ENCODE assay signal across 15 cellular contexts in the genomic region with DNA sequence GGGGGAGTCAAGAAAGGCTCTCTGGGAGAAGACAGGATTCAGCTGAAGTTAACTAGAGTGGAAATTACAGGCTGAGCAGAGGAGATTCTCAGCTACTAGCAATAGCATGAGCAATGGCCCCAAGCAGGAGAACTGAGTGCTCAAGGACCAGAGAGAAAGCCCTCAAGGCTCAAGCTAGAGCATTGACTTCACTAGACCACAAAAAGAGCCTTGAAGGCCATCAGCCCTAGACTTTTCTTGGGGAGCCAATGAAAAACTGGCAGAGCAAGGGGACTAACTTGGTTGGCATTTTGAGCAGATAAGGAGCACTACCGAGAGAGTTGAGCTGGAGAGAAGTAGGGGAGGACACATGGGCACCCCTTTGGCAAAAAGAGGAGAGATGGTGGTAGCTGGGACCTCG.
DNase-seq lines count a peak whose midpoint lies in the region; ATAC-seq and TF ChIP-seq lines count a peak whose summit lies in the region.
"Had no signal": no experiment of that assay in that cellular context is flagged by ENCODE, and none has a peak within 500 bp of the region (broad histone marks: within the 10 kb centered on the region; RNA-seq: fewer than 3 reads in every experiment).

No MANE protein-coding gene starts in this region.

- 61 to 68% (median 63%) methylated on average over 2 of the region's 2 CpGs for WGBS in heart left ventricle, 4 donors
- WGBS in endodermal cell (ENCODE audit: insufficient coverage in 1 of 2, insufficient read length in 1 of 2), 2 experiments: 78 to 100% methylated on average over 1 to 2 of the region's 2 CpGs

- H3K27ac Mint-ChIP-seq in endodermal cell: peak overlapping the region; percentile 11
- H3K27ac Mint-ChIP-seq: CD14-positive monocyte had no signal

- H3K4me1 Mint-ChIP-seq in endodermal cell: peaks cover 4% of the 10 kb centered on the region
- H3K4me1 Mint-ChIP-seq: CD14-positive monocyte had no signal

- no peaks in the 10 kb centered on the region for H3K9me3 Mint-ChIP-seq in endodermal cell

- intact Hi-C loops in heart left ventricle (cut with DNase I) (loop anchor here in 3 of 10 donors (5.0 to 10.0 kb wide), 2 partner anchors 67 to 89 kb away; no protein-coding TSS in a partner anchor), left ventricle myocardium superior (cut with micrococcal nuclease) (no loop called here)

- no peak for TF ChIP-seq POLR2A in heart left ventricle (IDR thresholded peaks at IDR 0.05)

- ATAC-seq in heart left ventricle: no peak
- no peak for ATAC-seq in left ventricle myocardium superior
- ATAC-seq in thoracic aorta (ENCODE audit: insufficient number of reproducible peaks, low FRiP score, low read depth): no peak
- no peak for ATAC-seq in left lobe of liver
- ATAC-seq: Panc1 had no signal

- no peaks in the 10 kb centered on the region for H3K27me3 ChIP-seq in heart left ventricle
- no peaks in the 10 kb centered on the region for H3K27me3 ChIP-seq in endodermal cell (ENCODE audit: control insufficient read depth, insufficient read depth, low read length, poor library complexity, severe bottlenecking)
- H3K27me3 ChIP-seq in thoracic aorta (replicated peaks; ENCODE audit: insufficient read depth): no peaks in the 10 kb centered on the region

- H3K4me3 Mint-ChIP-seq in endodermal cell: no peak overlapping the region
- H3K4me3 Mint-ChIP-seq: CD14-positive monocyte had no signal

- H3K36me3 Mint-ChIP-seq in endodermal cell (ENCODE audit: low read depth): no peaks in the 10 kb centered on the region
- H3K36me3 Mint-ChIP-seq: CD14-positive monocyte had no signal

- DNase-seq in heart left ventricle (no peak), left ventricle myocardium superior (no peak), NCI-H69 (lab: John Stamatoyannopoulos, UW) (peak; percentile 4), endodermal cell (no peak), thoracic aorta (ENCODE audit: low spot score) (no peak), activated gamma-delta T cell treated with Interleukin-2 at 50 U/mL for 16 hours (no peak), dermis blood vessel endothelial cell (no peak), left lobe of liver (ENCODE audit: low spot score) (no peak)
- DNase-seq: DMS79 treated with DMSO at 0.1 percent for 48 hours, NCI-H1417, NCI-H187 had no signal

- H3K36me3 ChIP-seq in heart left ventricle (no peaks in the 10 kb centered on the region), endodermal cell (ENCODE audit: control insufficient read depth, insufficient read depth, low read length) (no peaks in the 10 kb centered on the region), thoracic aorta (no peaks in the 10 kb centered on the region)

- H3K27ac ChIP-seq in heart left ventricle: peak overlapping the region in 9 of 12 donors; percentile 33 to 85 (median 74)
- H3K27ac ChIP-seq in endodermal cell (ENCODE audit: low read depth, low read length): no peak overlapping the region
- peak overlapping the region; percentile 79 to 84 for H3K27ac ChIP-seq in thoracic aorta
- H3K27ac ChIP-seq: 22Rv1, KMS-11 had no signal

- H3K4me1 ChIP-seq in heart left ventricle (peaks cover 0 to 53% (median 21%) of the 10 kb centered on the region in 12 donors), endodermal cell (ENCODE audit: control insufficient read depth, insufficient read depth, low read length) (no peaks in the 10 kb centered on the region), thoracic aorta (ENCODE audit: control insufficient read depth in 1 of 2, low read depth in 2 of 2) (peaks cover 30 to 66% of the 10 kb centered on the region in 2 donors)

- H3K4me3 ChIP-seq in heart left ventricle (no peak overlapping the region), endodermal cell (ENCODE audit: low read length) (no peak overlapping the region), thoracic aorta (no peak overlapping the region)

- no peaks in the 10 kb centered on the region for H3K27me3 Mint-ChIP-seq in endodermal cell (ENCODE audit: insufficient read depth)

- H3K9me3 ChIP-seq in heart left ventricle (no peaks in the 10 kb centered on the region), endodermal cell (ENCODE audit: control insufficient read depth, low read length) (no peaks in the 10 kb centered on the region), thoracic aorta (no peaks in the 10 kb centered on the region)

- H3K9ac ChIP-seq in endodermal cell (ENCODE audit: extremely low read depth, low read length, poor library complexity, severe bottlenecking): no peak overlapping the region
- H3K9ac ChIP-seq: KMS-11 had no signal

- no peak for TF ChIP-seq CTCF in heart left ventricle (IDR thresholded peaks at IDR 0.05)
- TF ChIP-seq CTCF in endodermal cell (conservative IDR thresholded peaks at IDR 0.05): no peak
- no peak for TF ChIP-seq CTCF in thoracic aorta (IDR thresholded peaks at IDR 0.05)
